In the genomic region with DNA sequence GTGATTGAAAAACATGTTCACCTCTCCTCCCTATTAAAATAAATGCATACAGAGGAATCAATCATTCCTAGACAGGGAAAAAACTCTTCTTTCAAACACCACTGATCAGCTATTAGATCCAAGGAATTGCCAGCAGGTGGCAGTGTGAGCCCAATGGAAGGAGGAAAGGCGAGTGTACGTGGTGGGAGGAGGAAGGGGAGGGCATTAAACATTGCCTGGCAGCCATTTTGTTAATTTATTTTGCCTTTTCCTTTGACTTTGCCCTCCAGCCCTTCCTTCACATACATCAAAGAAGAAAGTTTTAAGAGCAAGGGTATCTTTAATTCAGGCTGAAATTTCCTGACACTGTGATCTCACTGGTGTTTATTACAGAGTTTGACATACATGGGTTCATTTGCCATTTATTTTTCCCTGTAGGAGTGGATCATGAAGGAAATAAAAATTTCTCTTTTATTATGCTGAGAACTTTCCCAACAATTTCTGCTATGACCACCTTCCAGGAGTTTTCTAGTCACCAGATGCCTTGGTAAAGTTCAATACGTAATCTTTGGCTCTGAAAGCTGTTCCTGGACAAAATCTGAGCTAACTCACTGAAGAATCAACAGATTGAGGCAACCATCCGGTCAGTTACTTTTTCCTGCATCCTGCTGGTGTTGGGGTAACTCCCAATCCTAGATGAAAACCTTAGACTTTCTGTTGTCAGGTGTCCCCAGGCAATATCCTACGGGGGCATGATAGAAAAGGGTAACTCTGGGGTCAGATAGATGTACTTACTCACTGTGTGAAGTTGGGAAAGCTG, we compare ENCODE assay signal across 8 cellular contexts. TPM values are rescaled to one million over a fixed set of nuclear protein-coding genes. Genes with fewer than 3 reads are reported as not detected.
A peak's percentile ranks its signal among the peaks of the same experiment; 100 is the strongest.
DNase-seq lines count a peak whose midpoint lies in the region; ATAC-seq and TF ChIP-seq lines count a peak whose summit lies in the region.

No MANE protein-coding gene starts in this region.

- WGBS in esophagus, 2 donors, result 24 to 25% methylated on average over 5 of the region's 5 CpGs

- peak overlapping the region; percentile 70 to 81 for H3K27ac ChIP-seq in esophagus (ENCODE audit: low read depth in 2 of 2, low read length in 1 of 2)

- H3K4me1 ChIP-seq in esophagus (ENCODE audit: control insufficient read depth in 2 of 2, insufficient read depth in 2 of 2, low read length in 1 of 2) (no peaks in the 10 kb centered on the region), mucosa of stomach (ENCODE audit: control insufficient read depth, insufficient read depth, low read length) (peaks cover 6% of the 10 kb centered on the region)

- TF ChIP-seq RAD21 in Ishikawa (IDR thresholded peaks at IDR 0.05; ENCODE audit: low read depth), result peak; percentile 97

- H3K36me3 ChIP-seq in esophagus (ENCODE audit: control insufficient read depth in 2 of 2, insufficient read depth in 2 of 2, low read length in 1 of 2), result no peaks in the 10 kb centered on the region
- H3K36me3 ChIP-seq in mucosa of stomach (ENCODE audit: control insufficient read depth, insufficient read depth, low read length), result no peaks in the 10 kb centered on the region

- peak; percentile 91 for DNase-seq in AG08396 (ENCODE audit: low spot score)
- peak; percentile 94 for DNase-seq in OCI-M1 (lab: John Stamatoyannopoulos, UW)
- DNase-seq in activated T-cell treated with anti-CD3 and anti-CD28 coated beads, Interleukin-2, amount 50 U/mL, for 1 hour, result peak; percentile 83
- DNase-seq in stimulated activated CD8-positive, alpha-beta memory T cell treated with anti-CD3 and anti-CD28 coated beads, Interleukin-4, amount 100 ng/mL, for 24 hours (ENCODE audit: low read depth), result peak; percentile 81

- H3K4me3 ChIP-seq in esophagus (ENCODE audit: low read depth in 1 of 2, low read length in 2 of 2) (peak overlapping the region; percentile 24 to 71), mucosa of stomach (ENCODE audit: low read length) (peak overlapping the region; percentile 62)

- no peaks in the 10 kb centered on the region for H3K9me3 ChIP-seq in esophagus (ENCODE audit: control insufficient read depth in 2 of 2, insufficient read depth in 1 of 2, low read depth in 1 of 2, low read length in 1 of 2)
- H3K9me3 ChIP-seq in mucosa of stomach (ENCODE audit: control insufficient read depth, low read length), result no peaks in the 10 kb centered on the region

- peak; percentile 45 for ATAC-seq in GM19035 (IDR thresholded peaks at IDR 0.05; ENCODE audit: unreplicated experiment)

- peak overlapping the region; percentile 90 for H3K9ac ChIP-seq in mucosa of stomach (ENCODE audit: low read length)

- TF ChIP-seq EP300 in Ishikawa (IDR thresholded peaks at IDR 0.05; ENCODE audit: borderline replicate concordance), result no peak

- no peaks in the 10 kb centered on the region for H3K27me3 ChIP-seq in esophagus (ENCODE audit: control insufficient read depth in 1 of 2, insufficient read depth in 2 of 2, low read length in 2 of 2)
- H3K27me3 ChIP-seq in mucosa of stomach (ENCODE audit: control insufficient read depth, insufficient read depth, low read length), result no peaks in the 10 kb centered on the region

TF ChIP-seq in Ishikawa, 13 proteins besides CTCF, POLR2A, EP300 and RAD21:
- no peak for TF ChIP-seq TEAD4 (IDR thresholded peaks at IDR 0.05)
- TF ChIP-seq YY1 (IDR thresholded peaks at IDR 0.05; ENCODE audit: low read depth), result peak; percentile 90
TF ChIP-seq in Ishikawa: peak in this region for 1.

RNA-seq across cellular contexts. Expression of a gene that starts 1.9 kb away (rescaled TPM):
- polyA plus RNA-seq in esophagus, result 1 to 10 TPM; 3.5 to 6.8 TPM

RNA-seq across cellular contexts. Expression of a gene that starts 6.8 kb away (rescaled TPM):
- under 1 TPM in 1 of 2 donors, not detected in 1; 0.06 TPM for polyA plus RNA-seq in esophagus

RNA-seq across cellular contexts. Expression of a gene that starts 37.0 kb away (rescaled TPM):
- polyA plus RNA-seq in esophagus, result 1 to 10 TPM in 1 of 2 donors, under 1 TPM in 1; 0.71 to 1.6 TPM

RNA-seq across cellular contexts. Expression of a gene that starts 52.6 kb away (rescaled TPM):
- 1 to 10 TPM; 3.7 to 4.8 TPM for polyA plus RNA-seq in esophagus

Comparison
In these comparisons a context has a peak if more than half of its experiments do, and no peak if none do; other contexts are left out.
1. Peak in every context shown above with its lines: DNase-seq, ATAC-seq, H3K4me3 ChIP-seq and H3K27ac ChIP-seq.